24 cellular contexts compared by ENCODE assay signal in genomic region chr2:193751299-193751698, GRCh38.
DNase-seq lines count a peak whose midpoint lies in the region; ATAC-seq, FAIRE-seq and TF ChIP-seq lines count a peak whose summit lies in the region.
"Had no signal": no experiment of that assay in that cellular context is flagged by ENCODE, and none has a peak within 500 bp of the region (broad histone marks: within the 10 kb centered on the region; RNA-seq: fewer than 3 reads in every experiment).

No MANE protein-coding gene starts in this region.

- H4K20me1 ChIP-seq in HepG2 (ENCODE audit: insufficient read depth, low read length) (no peaks in the 10 kb centered on the region), neural cell (ENCODE audit: insufficient read depth) (no peaks in the 10 kb centered on the region)
- H4K20me1 ChIP-seq: BLaER1 had no signal

- no peak overlapping the region for H3K27ac ChIP-seq in HepG2 (ENCODE audit: extremely low read length, insufficient read depth, low read length)
- H3K27ac ChIP-seq in right lobe of liver: no peak overlapping the region
- H3K27ac ChIP-seq in neural cell (ENCODE audit: low read length): no peak overlapping the region
- H3K27ac ChIP-seq: 22Rv1, BLaER1 had no signal

- H3K4me3 ChIP-seq in HepG2 (replicated peaks in 1 of 3; ENCODE audit: insufficient read depth in 1 of 3, low read depth in 2 of 3, low read length in 3 of 3) (no peak overlapping the region), right lobe of liver (no peak overlapping the region), neural cell (ENCODE audit: low read length) (no peak overlapping the region)
- H3K4me3 ChIP-seq: BLaER1, GM12878 had no signal

- H3K9me3 ChIP-seq in HepG2 (ENCODE audit: low read length) (no peaks in the 10 kb centered on the region), right lobe of liver (no peaks in the 10 kb centered on the region), neural cell (ENCODE audit: low read length) (no peaks in the 10 kb centered on the region)
- H3K9me3 ChIP-seq: BE2C, BLaER1 had no signal

- H3K9me2 ChIP-seq in neural cell (ENCODE audit: insufficient read depth, low read length): no peaks in the 10 kb centered on the region

- H3F3A ChIP-seq in neural cell (ENCODE audit: insufficient read depth, low read length, poor library complexity, severe bottlenecking): no peaks in the 10 kb centered on the region

- intact Hi-C loops in HepG2 (cut with micrococcal nuclease; ENCODE audit: unreplicated experiment) (no loop called here), right lobe of liver (cut with DNase I) (no loop called here)

- TF ChIP-seq POLR2A in HepG2 (IDR thresholded peaks at IDR 0.05; ENCODE audit: insufficient read depth in 1 of 2, low read depth in 2 of 2, low read length in 2 of 2) (no peak), right lobe of liver (IDR thresholded peaks at IDR 0.05) (no peak)

- TF ChIP-seq CTCF in HepG2 (CRISPR knock-in tag; IDR thresholded peaks at IDR 0.05): no peak
- no peak for TF ChIP-seq CTCF in right lobe of liver (IDR thresholded peaks at IDR 0.05)
- TF ChIP-seq CTCF in neural cell (IDR thresholded peaks at IDR 0.05; ENCODE audit: poor library complexity, severe bottlenecking): no peak

- WGBS in HepG2 (ENCODE audit: low lambda C conversion rate): 3% methylated on average over 2 of the region's 2 CpGs
- WGBS in right lobe of liver (ENCODE audit: insufficient coverage, low coverage, low lambda C conversion rate, missing lambda C conversion rate): 47% methylated on average over 2 of the region's 2 CpGs

- H3K4me1 ChIP-seq in HepG2 (ENCODE audit: insufficient read depth, low read length) (no peaks in the 10 kb centered on the region), right lobe of liver (no peaks in the 10 kb centered on the region)
- H3K4me1 ChIP-seq: BE2C, BLaER1 had no signal

- DNase-seq in DMS53 (lab: John Stamatoyannopoulos, UW) (peak; percentile 49), DMS53 treated with DMSO at 0.1 percent for 48 hours (lab: John Stamatoyannopoulos, UW; ENCODE audit: unreplicated experiment) (no peak), HepG2 (ENCODE audit: low spot score) (no peak), right lobe of liver (no peak)
- DNase-seq: ACHN; BE2C; C1 segment of cervical spinal cord; CD4-positive, alpha-beta memory T cell; CD4-positive, CD25-positive, alpha-beta regulatory T cell; CD8-positive, alpha-beta memory T cell; COR-L47; DMS 273 treated with DMSO at 0.1 percent for 48 hours; DMS153; DMS79; DND-41; EL; GDM1 had no signal

- POLR2A ChIA-PET in HepG2 (lab: Yijun Ruan, JAX): no interaction called here

- in situ Hi-C loops in HepG2 (cut with HindIII; ENCODE audit: extremely low pct_ligation_motif_present, low pct_unique_long_range_greater_than_20kb): no loop called here

- no peak for ATAC-seq in HepG2
- ATAC-seq in right lobe of liver: no peak
- no peak for ATAC-seq in GM21737 (IDR thresholded peaks at IDR 0.05; ENCODE audit: unreplicated experiment)
- ATAC-seq: GM12878 had no signal

- no peak overlapping the region for H3K4me2 ChIP-seq in HepG2 (ENCODE audit: low read depth, low read length)
- no peak overlapping the region for H3K4me2 ChIP-seq in neural cell (ENCODE audit: low read length)
- H3K4me2 ChIP-seq: BLaER1 had no signal

- no peak overlapping the region for H2AFZ ChIP-seq in HepG2 (ENCODE audit: low read length)
- H2AFZ ChIP-seq in neural cell (ENCODE audit: low read depth, low read length): no peak overlapping the region

- TF ChIP-seq EP300 in HepG2 (IDR thresholded peaks at IDR 0.05; ENCODE audit: low read depth in 2 of 2, low read length in 2 of 2): no peak
- TF ChIP-seq EP300 in HepG2 (CRISPR knock-in tag; IDR thresholded peaks at IDR 0.05; ENCODE audit: borderline replicate concordance): no peak
- peak; percentile 85 for TF ChIP-seq EP300 in neural cell (conservative IDR thresholded peaks at IDR 0.05; ENCODE audit: poor library complexity, severe bottlenecking)

- CTCF ChIA-PET in HepG2 (lab: Yijun Ruan, JAX; ENCODE audit: low intra/inter-chr PET ratio, low total read pairs): no interaction called here

- TF ChIP-seq RAD21 in HepG2 (CRISPR knock-in tag; IDR thresholded peaks at IDR 0.05) (no peak), neural cell (conservative IDR thresholded peaks at IDR 0.05) (no peak)

- no peak for FAIRE-seq in HepG2 (lab: Jason Lieb, UNC)
- FAIRE-seq: GM12878, GM12892, GM18507 had no signal

- H3K9ac ChIP-seq in HepG2 (ENCODE audit: insufficient read depth, low read depth, low read length): no peak overlapping the region
- H3K9ac ChIP-seq in neural cell (ENCODE audit: low read length): no peak overlapping the region
- H3K9ac ChIP-seq: BLaER1 had no signal

- no peaks in the 10 kb centered on the region for H3K27me3 ChIP-seq in HepG2 (ENCODE audit: control insufficient read depth in 1 of 2, insufficient read depth in 2 of 2, low read length in 2 of 2)
- no peaks in the 10 kb centered on the region for H3K27me3 ChIP-seq in right lobe of liver
- H3K27me3 ChIP-seq in neural cell (ENCODE audit: insufficient read depth, low read depth, low read length): no peaks in the 10 kb centered on the region
- H3K27me3 ChIP-seq: BE2C, BLaER1 had no signal

- H3K79me2 ChIP-seq in HepG2 (ENCODE audit: insufficient read depth, low read length): no peaks in the 10 kb centered on the region
- H3K79me2 ChIP-seq in neural cell (replicated peaks; ENCODE audit: insufficient read depth, low read length): no peaks in the 10 kb centered on the region

- no peaks in the 10 kb centered on the region for H3K36me3 ChIP-seq in HepG2 (replicated peaks in 1 of 2; ENCODE audit: control insufficient read depth in 1 of 2, insufficient read depth in 2 of 2, low read length in 2 of 2)
- H3K36me3 ChIP-seq in right lobe of liver: no peaks in the 10 kb centered on the region
- no peaks in the 10 kb centered on the region for H3K36me3 ChIP-seq in neural cell (ENCODE audit: insufficient read depth, low read length)
- H3K36me3 ChIP-seq: BE2C, BLaER1 had no signal

- BruUV-seq in HepG2 (replicated peaks; lab: Mats Ljungman, UMichigan): no TSS peak

TF ChIP-seq in HepG2, 621 proteins besides CTCF, POLR2A, EP300 and RAD21:
- no peak for TF ChIP-seq CBFB (CRISPR knock-in tag; IDR thresholded peaks at IDR 0.05)
- TF ChIP-seq MAFK (conservative IDR thresholded peaks at IDR 0.05 in 1 of 2, IDR thresholded peaks at IDR 0.05 in 1 of 2; ENCODE audit: low read length in 2 of 2): peak; percentile 9 to 35; a peak in 2 of 4 replicates
- no peak for TF ChIP-seq IKZF5 (CRISPR knock-in tag; IDR thresholded peaks at IDR 0.05)
- peak; percentile 34; the same call in 1 of the 2 replicates for TF ChIP-seq MAFF (IDR thresholded peaks at IDR 0.05; ENCODE audit: low read depth, low read length)
TF ChIP-seq in HepG2: peak in this region for 2.

TF ChIP-seq in neural cell, 6 proteins besides CTCF, POLR2A, EP300 and RAD21:
- TF ChIP-seq REST (IDR thresholded peaks at IDR 0.05; ENCODE audit: borderline replicate concordance): no peak
- TF ChIP-seq POLR2AphosphoS5 (IDR thresholded peaks at IDR 0.05): peak; percentile 61
